15 cellular contexts compared by ENCODE assay signal in genomic region chr2:14716319-14716718, GRCh38.
A peak's percentile ranks its signal among the peaks of the same experiment; 100 is the strongest.
DNase-seq lines count a peak whose midpoint lies in the region; ATAC-seq, FAIRE-seq and TF ChIP-seq lines count a peak whose summit lies in the region.
"Had no signal": no experiment of that assay in that cellular context is flagged by ENCODE, and none has a peak within 500 bp of the region (broad histone marks: within the 10 kb centered on the region; RNA-seq: fewer than 3 reads in every experiment).

No MANE protein-coding gene starts in this region.

- CTCF ChIA-PET in K562 (lab: Yijun Ruan, JAX; ENCODE audit: low intra/inter-chr PET ratio) = no interaction called here

- no peak for ATAC-seq in SK-N-SH treated with all-trans-retinoic acid at 6 μM for 48 hours
- ATAC-seq in K562 = 0 out of 3 replicates have a peak, but pooled peaks have one; percentile 23
- ATAC-seq in GM18517 (IDR thresholded peaks at IDR 0.05; ENCODE audit: unreplicated experiment) = no peak
- ATAC-seq: GM23338 had no signal

- no TSS peak for BruUV-seq in K562 (replicated peaks; lab: Mats Ljungman, UMichigan)

- H2AFZ ChIP-seq in K562 (ENCODE audit: low read depth, low read length) = no peak overlapping the region
- H2AFZ ChIP-seq: GM23338 had no signal

- no peaks in the 10 kb centered on the region for H3K9me1 ChIP-seq in K562 (ENCODE audit: control insufficient read depth, insufficient read depth, low read length)

- no peak for TF ChIP-seq RAD21 in K562 (CRISPR knock-in tag; conservative IDR thresholded peaks at IDR 0.05 in 1 of 2, IDR thresholded peaks at IDR 0.05 in 1 of 2)

- no peaks in the 10 kb centered on the region for H3K79me2 ChIP-seq in K562 (ENCODE audit: control insufficient read depth, insufficient read depth, low read length)

- H3K27ac ChIP-seq in K562 (ENCODE audit: extremely low read depth, low read depth, low read length) = no peak overlapping the region
- H3K27ac ChIP-seq: HL-60 had no signal

- H3K4me1 ChIP-seq in K562 (replicated peaks in 1 of 2; ENCODE audit: control insufficient read depth in 2 of 2, insufficient read depth in 2 of 2, low read length in 2 of 2) = peaks cover 0 to 11% of the 10 kb centered on the region in 2 experiments; a peak in 2 of 5 replicates

- H3K4me2 ChIP-seq in K562 (ENCODE audit: insufficient read depth, low read length) = no peak overlapping the region
- H3K4me2 ChIP-seq: GM23338 had no signal

- no peak for FAIRE-seq in K562 (lab: Jason Lieb, UNC)
- FAIRE-seq: A204.1 had no signal

- POLR2A ChIA-PET in K562 (lab: Yijun Ruan, JAX) = interaction anchor here (0.9 kb wide), 1 partner anchor 81 kb away, joined by 4 read pairs; no protein-coding TSS in a partner anchor

- H3K27me3 ChIP-seq in K562 (ENCODE audit: control insufficient read depth in 2 of 2, insufficient read depth in 2 of 2, low read length in 2 of 2) = no peaks in the 10 kb centered on the region

- in situ Hi-C loops in K562 (cut with MboI) = no loop called here

- 0 out of 2 replicates have a peak, but pooled peaks cover 2% of the 10 kb centered on the region for H3K9me3 ChIP-seq in K562 (replicated peaks; ENCODE audit: control insufficient read depth, insufficient read depth, low read depth, low read length)

- WGBS in K562 (ENCODE audit: insufficient coverage, low coverage, missing lambda C conversion rate) = 0% methylated on average over 1 of the region's 1 CpG

- intact Hi-C loops in K562 (cut with micrococcal nuclease) = no loop called here

- TF ChIP-seq EP300 in K562 (IDR thresholded peaks at IDR 0.05; ENCODE audit: low read length) = peak; percentile 72

- no peak overlapping the region for H3K4me3 ChIP-seq in K562
- H3K4me3 ChIP-seq: GM23338 had no signal

- no peaks in the 10 kb centered on the region for H3K36me3 ChIP-seq in K562 (ENCODE audit: control insufficient read depth, insufficient read depth, low read length)

- no peak overlapping the region for H3K9ac ChIP-seq in K562 (ENCODE audit: insufficient read depth in 1 of 2, low read depth in 2 of 2, low read length in 2 of 2)

- TF ChIP-seq CTCF in K562 (IDR thresholded peaks at IDR 0.05 in 2 of 3, conservative IDR thresholded peaks at IDR 0.05 in 1 of 3; ENCODE audit: insufficient read depth in 2 of 3, low read depth in 1 of 3, low read length in 3 of 3) = no peak

- no peak for TF ChIP-seq POLR2A in K562 (conservative IDR thresholded peaks at IDR 0.05)

- DNase-seq in NCI-H2171 treated with DMSO at 0.1 percent for 48 hours (lab: John Stamatoyannopoulos, UW) (peak; percentile 71), NCI-H2171 (lab: John Stamatoyannopoulos, UW) (no peak), NCI-H69 (lab: John Stamatoyannopoulos, UW) (peak; percentile 74), K562 (ENCODE audit: extremely low read depth in 1 of 4, low spot score in 3 of 4) (peak in 1 of 4 experiments; percentile 5), inferior parietal cortex (ENCODE audit: extremely low spot score) (no peak)
- no peak for DNase-seq in stimulated activated naive CD4-positive, alpha-beta T cell treated with Interleukin-2 at 50 U/mL for 16 hours (lab: John Stamatoyannopoulos, UW)
- DNase-seq: C1 segment of cervical spinal cord; Calu3; CD4-positive, alpha-beta T cell; H7 had no signal

- H4K20me1 ChIP-seq in K562 (replicated peaks; ENCODE audit: control insufficient read depth, insufficient read depth, low read length) = no peaks in the 10 kb centered on the region

TF ChIP-seq in SK-N-SH treated with all-trans-retinoic acid at 6 μM for 48 hours, 23 proteins besides CTCF, POLR2A, EP300 and RAD21:
- TF ChIP-seq, protein P1, sequence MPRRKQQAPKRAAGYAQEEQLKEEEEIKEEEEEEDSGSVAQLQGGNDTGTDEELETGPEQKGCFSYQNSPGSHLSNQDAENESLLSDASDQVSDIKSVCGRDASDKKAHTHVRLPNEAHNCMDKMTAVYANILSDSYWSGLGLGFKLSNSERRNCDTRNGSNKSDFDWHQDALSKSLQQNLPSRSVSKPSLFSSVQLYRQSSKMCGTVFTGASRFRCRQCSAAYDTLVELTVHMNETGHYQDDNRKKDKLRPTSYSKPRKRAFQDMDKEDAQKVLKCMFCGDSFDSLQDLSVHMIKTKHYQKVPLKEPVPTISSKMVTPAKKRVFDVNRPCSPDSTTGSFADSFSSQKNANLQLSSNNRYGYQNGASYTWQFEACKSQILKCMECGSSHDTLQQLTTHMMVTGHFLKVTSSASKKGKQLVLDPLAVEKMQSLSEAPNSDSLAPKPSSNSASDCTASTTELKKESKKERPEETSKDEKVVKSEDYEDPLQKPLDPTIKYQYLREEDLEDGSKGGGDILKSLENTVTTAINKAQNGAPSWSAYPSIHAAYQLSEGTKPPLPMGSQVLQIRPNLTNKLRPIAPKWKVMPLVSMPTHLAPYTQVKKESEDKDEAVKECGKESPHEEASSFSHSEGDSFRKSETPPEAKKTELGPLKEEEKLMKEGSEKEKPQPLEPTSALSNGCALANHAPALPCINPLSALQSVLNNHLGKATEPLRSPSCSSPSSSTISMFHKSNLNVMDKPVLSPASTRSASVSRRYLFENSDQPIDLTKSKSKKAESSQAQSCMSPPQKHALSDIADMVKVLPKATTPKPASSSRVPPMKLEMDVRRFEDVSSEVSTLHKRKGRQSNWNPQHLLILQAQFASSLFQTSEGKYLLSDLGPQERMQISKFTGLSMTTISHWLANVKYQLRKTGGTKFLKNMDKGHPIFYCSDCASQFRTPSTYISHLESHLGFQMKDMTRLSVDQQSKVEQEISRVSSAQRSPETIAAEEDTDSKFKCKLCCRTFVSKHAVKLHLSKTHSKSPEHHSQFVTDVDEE (CRISPR knock-in tag; IDR thresholded peaks at IDR 0.05) = peak; percentile 68; the same call in 1 of the 2 replicates
- TF ChIP-seq ZNF8 (CRISPR knock-in tag; IDR thresholded peaks at IDR 0.05) = no peak
- peak; percentile 96 for TF ChIP-seq TCF4 (CRISPR knock-in tag; IDR thresholded peaks at IDR 0.05; ENCODE audit: borderline replicate concordance)

TF ChIP-seq in K562, 482 proteins besides CTCF, POLR2A, EP300 and RAD21:
- peak; percentile 48 for TF ChIP-seq CCNT2 (IDR thresholded peaks at IDR 0.05; ENCODE audit: borderline replicate concordance, extremely low read depth, insufficient read length, low read depth, low read length)
- TF ChIP-seq NFIC (IDR thresholded peaks at IDR 0.05) = 0 out of 2 replicates have a peak, but pooled peaks have one; percentile 13
- peak; percentile 81 for TF ChIP-seq TEAD4 (IDR thresholded peaks at IDR 0.05; ENCODE audit: low read length)
- TF ChIP-seq TEAD4 (CRISPR knock-in tag; IDR thresholded peaks at IDR 0.05; ENCODE audit: borderline replicate concordance) = no peak
- peak; percentile 63 for TF ChIP-seq NCOR1 (IDR thresholded peaks at IDR 0.05)
- peak; percentile 56; the same call in 1 of the 2 replicates for TF ChIP-seq KLF16 (IDR thresholded peaks at IDR 0.05)
- no peak for TF ChIP-seq ZNF41 (CRISPR knock-in tag; conservative IDR thresholded peaks at IDR 0.05)
- TF ChIP-seq ARID1B (IDR thresholded peaks at IDR 0.05) = peak; percentile 66
- TF ChIP-seq TEAD1 (CRISPR knock-in tag; IDR thresholded peaks at IDR 0.05) = no peak
- no peak for TF ChIP-seq MAFG (tag; conservative IDR thresholded peaks at IDR 0.05)
- TF ChIP-seq ESRRA (IDR thresholded peaks at IDR 0.05; ENCODE audit: borderline replicate concordance, low read depth) = peak; percentile 13; the same call in 1 of the 2 replicates
- peak in 1 of 2 experiments; percentile 58; a peak in 2 of 4 replicates for TF ChIP-seq FOXA3 (CRISPR knock-in tag; conservative IDR thresholded peaks at IDR 0.05 in 1 of 2, IDR thresholded peaks at IDR 0.05 in 1 of 2)
- TF ChIP-seq CBX8 (IDR thresholded peaks at IDR 0.05; ENCODE audit: borderline replicate concordance, extremely low read depth, low read depth, low read length, poor library complexity, severe bottlenecking) = no peak
- peak; percentile 61 for TF ChIP-seq TAL1 (IDR thresholded peaks at IDR 0.05)
- 0 out of 2 replicates have a peak, but pooled peaks have one; percentile 30 for TF ChIP-seq PML (IDR thresholded peaks at IDR 0.05; ENCODE audit: low read length)
- TF ChIP-seq MTA2 (IDR thresholded peaks at IDR 0.05; ENCODE audit: low read depth) = peak; percentile 50
- no peak for TF ChIP-seq HDAC3 (IDR thresholded peaks at IDR 0.05; ENCODE audit: borderline replicate concordance, partially characterized antibody)
- TF ChIP-seq MYC (IDR thresholded peaks at IDR 0.05; ENCODE audit: low read depth, low read length) = 0 out of 2 replicates have a peak, but pooled peaks have one; percentile 17
- TF ChIP-seq MYC (CRISPR knock-in tag; IDR thresholded peaks at IDR 0.05; ENCODE audit: borderline replicate concordance, low read depth) = no peak
- TF ChIP-seq CBFA2T3 (IDR thresholded peaks at IDR 0.05) = peak; percentile 76
- TF ChIP-seq CBFA2T2 (conservative IDR thresholded peaks at IDR 0.05) = peak; percentile 62
- TF ChIP-seq CREM (IDR thresholded peaks at IDR 0.05; ENCODE audit: low read depth) = no peak; the same call in 1 of the 2 replicates
- TF ChIP-seq TEAD2 (tag; IDR thresholded peaks at IDR 0.05) = no peak
- TF ChIP-seq ETV5 (CRISPR knock-in tag; IDR thresholded peaks at IDR 0.05; ENCODE audit: low read depth) = no peak
- TF ChIP-seq DPF2 (IDR thresholded peaks at IDR 0.05) = 0 out of 2 replicates have a peak, but pooled peaks have one; percentile 18
- no peak for TF ChIP-seq ZBTB8A (IDR thresholded peaks at IDR 0.05; ENCODE audit: partially characterized antibody)

Comparison
In these comparisons a context has a peak if more than half of its experiments do, and no peak if none do; other contexts are left out.
1. DNase-seq: peak in NCI-H2171 treated with DMSO at 0.1 percent for 48 hours (single experiment) and NCI-H69 (single experiment); none in NCI-H2171 (single experiment), stimulated activated naive CD4-positive, alpha-beta T cell treated with Interleukin-2 at 50 U/mL for 16 hours (single experiment) and inferior parietal cortex (single experiment).